ENCODE assay signal across 23 cellular contexts in genomic region chr20:25006431-25007167, GRCh38. TPM values are rescaled to one million over a fixed set of nuclear protein-coding genes. Genes with fewer than 3 reads are reported as not detected.
DNase-seq lines count a peak whose midpoint lies in the region; ATAC-seq, FAIRE-seq and TF ChIP-seq lines count a peak whose summit lies in the region.
"Had no signal": no experiment of that assay in that cellular context is flagged by ENCODE, and none has a peak within 500 bp of the region (broad histone marks: within the 10 kb centered on the region; RNA-seq: fewer than 3 reads in every experiment).

No MANE protein-coding gene starts in this region.

- no peak for TF ChIP-seq EP300 in GM12878 (IDR thresholded peaks at IDR 0.05; ENCODE audit: borderline replicate concordance in 1 of 2, control insufficient read depth in 1 of 2, low read depth in 2 of 2, low read length in 2 of 2)
- no peak for TF ChIP-seq EP300 in stomach (IDR thresholded peaks at IDR 0.05)

- intact Hi-C loops in activated CD4-positive, alpha-beta memory T cell treated with anti-CD3 and anti-CD28 coated beads for 36 hours (cut with micrococcal nuclease) = no loop called here
- intact Hi-C loops in GM12878 (cut with micrococcal nuclease; ENCODE audit: unreplicated experiment) = no loop called here
- intact Hi-C loops in stomach (cut with DNase I; ENCODE audit: low total_unique reads) = loop anchor here (5.0 kb wide), 1 partner anchor 41 kb away; no protein-coding TSS in a partner anchor

- H3K9me3 Mint-ChIP-seq in activated CD4-positive, alpha-beta memory T cell treated with anti-CD3 and anti-CD28 coated beads, Interleukin-2, amount 10 ng/mL, durations not matched to agents 7 days and 5 days = no peaks in the 10 kb centered on the region
- no peaks in the 10 kb centered on the region for H3K9me3 Mint-ChIP-seq in activated CD4-positive, alpha-beta memory T cell treated with anti-CD3 and anti-CD28 coated beads for 36 hours

- POLR2A ChIA-PET in activated CD4-positive, alpha-beta memory T cell treated with anti-CD3 and anti-CD28 coated beads, Interleukin-2, amount 10 ng/mL, durations not matched to agents 7 days and 5 days (lab: Charles Lee) = no interaction called here
- POLR2A ChIA-PET in activated CD4-positive, alpha-beta memory T cell treated with anti-CD3 and anti-CD28 coated beads for 36 hours (lab: Charles Lee) = no interaction called here
- POLR2A ChIA-PET in GM12878 (lab: Charles Lee) = no interaction called here

- peaks cover 6 to 13% of the 10 kb centered on the region in 2 experiments; a peak in 3 of 4 replicates for H3K36me3 ChIP-seq in GM12878 (ENCODE audit: control insufficient read depth in 2 of 2, insufficient read depth in 2 of 2, low read length in 1 of 2)
- H3K36me3 ChIP-seq in stomach = peaks cover 55 to 78% (median 75%) of the 10 kb centered on the region in 4 donors

- H3K4me2 ChIP-seq in GM12878 (ENCODE audit: control insufficient read depth, insufficient read depth) = no peak overlapping the region

- no peaks in the 10 kb centered on the region for H3K4me1 ChIP-seq in GM12878 (ENCODE audit: control insufficient read depth, insufficient read depth, low read length)
- peaks cover 0 to 30% (median 15%) of the 10 kb centered on the region in 4 donors for H3K4me1 ChIP-seq in stomach

- H2AFZ ChIP-seq in GM12878 (ENCODE audit: control insufficient read depth, low read depth, low read length) = no peak overlapping the region

- CTCF ChIA-PET in activated CD4-positive, alpha-beta memory T cell treated with anti-CD3 and anti-CD28 coated beads, Interleukin-2, amount 10 ng/mL, durations not matched to agents 7 days and 5 days (lab: Charles Lee) = interaction anchor here (1.8 kb wide), 1 partner anchor 57 kb away, joined by 5 read pairs; no protein-coding TSS in a partner anchor
- CTCF ChIA-PET in activated CD4-positive, alpha-beta memory T cell treated with anti-CD3 and anti-CD28 coated beads for 36 hours (lab: Charles Lee) = interaction anchor here (0.8 kb wide), 1 partner anchor 172 kb away, joined by 3 read pairs; no protein-coding TSS in a partner anchor
- CTCF ChIA-PET in GM12878 (lab: Yijun Ruan, JAX) = interaction anchor here (0.7 to 3.0 kb wide), 3 partner anchors 13 to 172 kb away, joined by 3 to 9 read pairs (median 3); partner anchors contain the start of gene ACSS1

- no peaks in the 10 kb centered on the region for H3K79me2 ChIP-seq in GM12878 (ENCODE audit: control insufficient read depth, insufficient read depth, low read length)

- H3K27ac ChIP-seq in GM12878 (ENCODE audit: control insufficient read depth, insufficient read depth) (no peak overlapping the region), layer of hippocampus (ENCODE audit: low read depth, low read length) (peak overlapping the region; percentile 58), stomach (peak overlapping the region in 3 of 5 donors; percentile 37 to 62 (median 51))

- SMC1A ChIA-PET in GM12878 (lab: Charles Lee; ENCODE audit: uncharacterized antibody, unreplicated experiment) = interaction anchor here (1.1 kb wide), 1 partner anchor 13 kb away, joined by 3 read pairs; no protein-coding TSS in a partner anchor

- no peaks in the 10 kb centered on the region for H3K4me1 Mint-ChIP-seq in activated CD4-positive, alpha-beta memory T cell treated with anti-CD3 and anti-CD28 coated beads, Interleukin-2, amount 10 ng/mL, durations not matched to agents 7 days and 5 days
- H3K4me1 Mint-ChIP-seq in activated CD4-positive, alpha-beta memory T cell treated with anti-CD3 and anti-CD28 coated beads for 36 hours (ENCODE audit: low read depth) = no peaks in the 10 kb centered on the region
- H3K4me1 Mint-ChIP-seq: activated CD4-positive, alpha-beta T cell treated with anti-CD3 and anti-CD28 coated beads for 36 hours; activated naive CD4-positive, alpha-beta T cell treated with anti-CD3 and anti-CD28 coated beads, Interleukin-2, amount 50 U/mL, for 24 hours; B cell had no signal

- no peak for TF ChIP-seq POLR2A in GM12878 (IDR thresholded peaks at IDR 0.05; ENCODE audit: low read depth, low read length)
- no peak for TF ChIP-seq POLR2A in stomach (IDR thresholded peaks at IDR 0.05)

- H3K4me3 ChIP-seq in GM12878 = no peak overlapping the region
- no peak overlapping the region for H3K4me3 ChIP-seq in stomach
- H3K4me3 ChIP-seq: mucosa of descending colon had no signal

- H3K4me3 Mint-ChIP-seq in activated CD4-positive, alpha-beta memory T cell treated with anti-CD3 and anti-CD28 coated beads, Interleukin-2, amount 10 ng/mL, durations not matched to agents 7 days and 5 days = no peak overlapping the region
- H3K4me3 Mint-ChIP-seq in activated CD4-positive, alpha-beta memory T cell treated with anti-CD3 and anti-CD28 coated beads for 36 hours = no peak overlapping the region
- H3K4me3 Mint-ChIP-seq: activated CD4-positive, alpha-beta T cell treated with anti-CD3 and anti-CD28 coated beads for 36 hours; activated naive CD4-positive, alpha-beta T cell treated with anti-CD3 and anti-CD28 coated beads, Interleukin-2, amount 50 U/mL, for 24 hours; B cell had no signal

- BruUV-seq in GM12878 (replicated peaks; lab: Mats Ljungman, UMichigan) = TSS peak; percentile 75

- no peak for FAIRE-seq in GM12878 (lab: Jason Lieb, UNC)
- FAIRE-seq: endothelial cell of umbilical vein had no signal

- no peak for TF ChIP-seq CTCF in GM12878 (IDR thresholded peaks at IDR 0.05 in 2 of 3, conservative IDR thresholded peaks at IDR 0.05 in 1 of 3; ENCODE audit: control insufficient read depth in 2 of 3, extremely low read depth in 1 of 3, insufficient read depth in 1 of 3, low read depth in 3 of 3, low read length in 3 of 3)
- TF ChIP-seq CTCF in stomach (IDR thresholded peaks at IDR 0.05) = no peak

- in situ Hi-C loops in GM12878 (cut with MboI) = no loop called here

- H3K27me3 Mint-ChIP-seq in activated CD4-positive, alpha-beta memory T cell treated with anti-CD3 and anti-CD28 coated beads, Interleukin-2, amount 10 ng/mL, durations not matched to agents 7 days and 5 days = no peaks in the 10 kb centered on the region
- H3K27me3 Mint-ChIP-seq in activated CD4-positive, alpha-beta memory T cell treated with anti-CD3 and anti-CD28 coated beads for 36 hours = no peaks in the 10 kb centered on the region
- H3K27me3 Mint-ChIP-seq: activated CD4-positive, alpha-beta T cell treated with anti-CD3 and anti-CD28 coated beads for 36 hours; activated naive CD4-positive, alpha-beta T cell treated with anti-CD3 and anti-CD28 coated beads, Interleukin-2, amount 50 U/mL, for 24 hours; B cell had no signal

- H3K36me3 Mint-ChIP-seq in activated CD4-positive, alpha-beta memory T cell treated with anti-CD3 and anti-CD28 coated beads, Interleukin-2, amount 10 ng/mL, durations not matched to agents 7 days and 5 days (ENCODE audit: low read depth) = peaks cover 32% of the 10 kb centered on the region
- peaks cover 23% of the 10 kb centered on the region for H3K36me3 Mint-ChIP-seq in activated CD4-positive, alpha-beta memory T cell treated with anti-CD3 and anti-CD28 coated beads for 36 hours

- DNase-seq in activated CD4-positive, alpha-beta memory T cell treated with anti-CD3 and anti-CD28 coated beads, Interleukin-2, amount 10 ng/mL, durations not matched to agents 7 days and 5 days = peak; percentile 11
- DNase-seq in activated CD4-positive, alpha-beta memory T cell treated with anti-CD3 and anti-CD28 coated beads for 36 hours = no peak
- no peak for DNase-seq in GM12878 (ENCODE audit: low read depth, low spot score)
- DNase-seq in stomach = no peak
- no peak for DNase-seq in NCI-H2171 (lab: John Stamatoyannopoulos, UW)
- DNase-seq in activated CD4-positive, alpha-beta T cell treated with anti-CD3 and anti-CD28 coated beads for 4 hours = no peak
- DNase-seq: activated CD4-positive, alpha-beta T cell treated with anti-CD3 and anti-CD28 coated beads for 36 hours; cortex of kidney; foreskin fibroblast; KG1; mucosa of descending colon; NCI-H1930; NCI-H510A; RPMI8226; stimulated activated naive CD4-positive, alpha-beta T cell; trophoblast cell had no signal

- ATAC-seq in GM12878 (no peak), HG03460 (IDR thresholded peaks at IDR 0.05; ENCODE audit: unreplicated experiment) (no peak)
- ATAC-seq: activated CD4-positive, alpha-beta T cell treated with anti-CD3 and anti-CD28 coated beads for 36 hours; left colon; mucosa of descending colon had no signal

- no peak overlapping the region for H3K9ac ChIP-seq in GM12878 (ENCODE audit: control insufficient read depth, insufficient read depth, low read length)

- WGBS in GM12878 (ENCODE audit: insufficient coverage, insufficient replicate concordance, low lambda C conversion rate, missing lambda C conversion rate) = 82% methylated on average over 12 of the region's 12 CpGs
- 75 to 85% (median 82%) methylated on average over 12 of the region's 12 CpGs for WGBS in stomach, 5 donors

- no peaks in the 10 kb centered on the region for H4K20me1 ChIP-seq in GM12878 (ENCODE audit: control insufficient read depth, insufficient read depth)

- no peak for TF ChIP-seq RAD21 in GM12878 (IDR thresholded peaks at IDR 0.05; ENCODE audit: insufficient read depth, low read depth, low read length)

- no peaks in the 10 kb centered on the region for H3K9me3 ChIP-seq in GM12878 (replicated peaks; ENCODE audit: control insufficient read depth, insufficient read depth, low read length)
- H3K9me3 ChIP-seq in stomach = no peaks in the 10 kb centered on the region
- H3K9me3 ChIP-seq: mucosa of descending colon had no signal

- RAD21 ChIA-PET in GM12878 (lab: Charles Lee; ENCODE audit: unreplicated experiment) = interaction anchor here (1.4 kb wide), 1 partner anchor 59 kb away, joined by 3 read pairs; no protein-coding TSS in a partner anchor

- no peaks in the 10 kb centered on the region for H3K27me3 ChIP-seq in GM12878 (replicated peaks in 1 of 2; ENCODE audit: control insufficient read depth in 2 of 2, insufficient read depth in 2 of 2, low read length in 1 of 2)
- H3K27me3 ChIP-seq in layer of hippocampus (ENCODE audit: control insufficient read depth, insufficient read depth, low read length) = no peaks in the 10 kb centered on the region
- no peaks in the 10 kb centered on the region for H3K27me3 ChIP-seq in stomach

- H3K27ac Mint-ChIP-seq in activated CD4-positive, alpha-beta memory T cell treated with anti-CD3 and anti-CD28 coated beads, Interleukin-2, amount 10 ng/mL, durations not matched to agents 7 days and 5 days = no peak overlapping the region
- no peak overlapping the region for H3K27ac Mint-ChIP-seq in activated CD4-positive, alpha-beta memory T cell treated with anti-CD3 and anti-CD28 coated beads for 36 hours
- H3K27ac Mint-ChIP-seq: activated CD4-positive, alpha-beta T cell treated with anti-CD3 and anti-CD28 coated beads for 36 hours; activated naive CD4-positive, alpha-beta T cell treated with anti-CD3 and anti-CD28 coated beads, Interleukin-2, amount 50 U/mL, for 24 hours; B cell had no signal

RNA-seq across cellular contexts. Expression of gene APMAP, which starts 14.0 kb away (rescaled TPM):
- 10 to 100 TPM; 44.1 to 46.5 TPM for total RNA-seq in activated CD4-positive, alpha-beta memory T cell treated with anti-CD3 and anti-CD28 coated beads, Interleukin-2, amount 10 ng/mL, durations not matched to agents 7 days and 5 days
- 10 to 100 TPM; 45.5 to 46.6 TPM for total RNA-seq in activated CD4-positive, alpha-beta memory T cell treated with anti-CD3 and anti-CD28 coated beads for 36 hours
- 23.9 and 29.1 TPM in 2 replicates for total RNA-seq in GM12878 (2013; cell fraction: nucleolus; rRNA removed)
- total RNA-seq in GM12878 (2014; rRNA removed) = 32.5 and 34.7 TPM in 2 replicates
- total RNA-seq in GM12878 (2014; rRNA removed; fragmentation: Illumina TruSeq; extraction: Trizol) = 29.3 and 31.2 TPM in 2 replicates
- 31.7 and 32.9 TPM in 2 replicates for total RNA-seq in GM12878 (2021)
- polyA plus RNA-seq in GM12878 (2011; ENCODE audit: low read depth) = 13.2 TPM
- polyA plus RNA-seq in GM12878 (2011; rRNA removed) = 33.6 and 34.9 TPM in 2 replicates
- 31.5 and 35.7 TPM in 2 replicates for polyA plus RNA-seq in GM12878 (2011; cell fraction: cytosol; rRNA removed)
- 29.7 and 34.5 TPM in 2 replicates for polyA plus RNA-seq in GM12878 (2011; cell fraction: nucleus; rRNA removed)
- 20.4 and 24.0 TPM in 2 replicates for polyA plus RNA-seq in GM12878 (2012)
- 28.0 and 30.5 TPM in 2 replicates for polyA plus RNA-seq in GM12878 (2014; fragmentation: Illumina TruSeq; extraction: Trizol)
- polyA plus RNA-seq in GM12878 (2014; fragmentation: Nextera tagmentation; extraction: Ambion mirVana) = 10 to 100 TPM; 12.1 to 22.3 TPM
- 38.4 and 38.7 TPM in 2 replicates for polyA plus RNA-seq in GM12878 (2014; rRNA removed)
- 10 to 100 TPM; 56.6 to 60.2 TPM for polyA plus RNA-seq in GM12878 (2016; fragmentation: Nextera tagmentation; extraction: Ambion mirVana)
- 13.4 and 15.9 TPM in 2 replicates for polyA minus RNA-seq in GM12878 (2011; rRNA and poly(A)+ RNA removed)
- 6.8 and 7.4 TPM in 2 replicates for polyA minus RNA-seq in GM12878 (2011; cell fraction: cytosol; rRNA and poly(A)+ RNA removed)
- polyA minus RNA-seq in GM12878 (2011; cell fraction: nucleus; rRNA and poly(A)+ RNA removed) = 7.0 and 8.7 TPM in 2 replicates
- 10 to 100 TPM; 12.3 to 55.6 (median 39.3) TPM for total RNA-seq in stomach
- polyA plus RNA-seq in stomach = 10 to 100 TPM; 14.4 to 29.5 (median 24.8) TPM

RNA-seq across cellular contexts. Expression of gene ACSS1, which starts 51.3 kb away (rescaled TPM):
- total RNA-seq in activated CD4-positive, alpha-beta memory T cell treated with anti-CD3 and anti-CD28 coated beads, Interleukin-2, amount 10 ng/mL, durations not matched to agents 7 days and 5 days = 10 to 100 TPM; 38.3 to 40.3 TPM
- 10 to 100 TPM; 15.2 to 16.2 TPM for total RNA-seq in activated CD4-positive, alpha-beta memory T cell treated with anti-CD3 and anti-CD28 coated beads for 36 hours
- total RNA-seq in GM12878 (2013; cell fraction: nucleolus; rRNA removed) = 29.0 and 30.9 TPM in 2 replicates
- total RNA-seq in GM12878 (2014; rRNA removed) (30.5 and 35.2 TPM in 2 replicates), GM12878 (2014; rRNA removed; fragmentation: Illumina TruSeq; extraction: Trizol) (13.1 and 13.6 TPM in 2 replicates), GM12878 (2021) (44.4 and 44.9 TPM in 2 replicates), stomach (100 to 1,000 TPM in 1 of 5 donors, 10 to 100 TPM in 3, 1 to 10 TPM in 1; 7.0 to 135 (median 35.6) TPM)
- polyA plus RNA-seq in GM12878 (2011; ENCODE audit: low read depth) = 12.9 TPM
- polyA plus RNA-seq in GM12878 (2011; rRNA removed) (22.2 and 31.1 TPM in 2 replicates), GM12878 (2014; fragmentation: Illumina TruSeq; extraction: Trizol) (25.0 and 31.1 TPM in 2 replicates), GM12878 (2014; fragmentation: Nextera tagmentation; extraction: Ambion mirVana) (1 to 10 TPM; 1.3 to 6.7 TPM), GM12878 (2014; rRNA removed) (33.0 and 36.4 TPM in 2 replicates), GM12878 (2016; fragmentation: Nextera tagmentation; extraction: Ambion mirVana) (10 to 100 TPM; 27.4 to 36.6 TPM), stomach (10 to 100 TPM; 35.3 to 37.7 (median 35.9) TPM)
- 42.2 and 43.5 TPM in 2 replicates for polyA plus RNA-seq in GM12878 (2011; cell fraction: cytosol; rRNA removed)
- 71.2 and 72.8 TPM in 2 replicates for polyA plus RNA-seq in GM12878 (2011; cell fraction: nucleus; rRNA removed)
- polyA plus RNA-seq in GM12878 (2012) = 23.9 and 24.9 TPM in 2 replicates
- polyA minus RNA-seq in GM12878 (2011; rRNA and poly(A)+ RNA removed) = 38.5 and 48.2 TPM in 2 replicates
- 13.5 and 15.2 TPM in 2 replicates for polyA minus RNA-seq in GM12878 (2011; cell fraction: cytosol; rRNA and poly(A)+ RNA removed)
- 16.3 and 23.6 TPM in 2 replicates for polyA minus RNA-seq in GM12878 (2011; cell fraction: nucleus; rRNA and poly(A)+ RNA removed)

RNA-seq across cellular contexts. Expression of gene CST7, which starts 57.5 kb away (rescaled TPM):
- total RNA-seq in activated CD4-positive, alpha-beta memory T cell treated with anti-CD3 and anti-CD28 coated beads, Interleukin-2, amount 10 ng/mL, durations not matched to agents 7 days and 5 days = 100 to 1,000 TPM; 178 to 182 TPM
- total RNA-seq in activated CD4-positive, alpha-beta memory T cell treated with anti-CD3 and anti-CD28 coated beads for 36 hours = 10 to 100 TPM; 81.8 to 83.1 TPM
- not detected in 2 replicates for total RNA-seq in GM12878 (2013; cell fraction: nucleolus; rRNA removed)
- total RNA-seq in GM12878 (2014; rRNA removed) = not detected in 2 replicates
- not detected in 2 replicates for total RNA-seq in GM12878 (2014; rRNA removed; fragmentation: Illumina TruSeq; extraction: Trizol)
- total RNA-seq in GM12878 (2021) = not detected in 2 replicates
- polyA plus RNA-seq in GM12878 (2011; ENCODE audit: low read depth) = not detected
- polyA plus RNA-seq in GM12878 (2011; rRNA removed) = 0.32 and 0.69 TPM in 2 replicates
- 0.57 and 0.96 TPM in 2 replicates for polyA plus RNA-seq in GM12878 (2011; cell fraction: cytosol; rRNA removed)
- polyA plus RNA-seq in GM12878 (2011; cell fraction: nucleus; rRNA removed) = 0.20 and 0.43 TPM in 2 replicates
- 0.34 TPM in 1 of 2 replicates, not detected in the other for polyA plus RNA-seq in GM12878 (2012)
- not detected in 2 replicates for polyA plus RNA-seq in GM12878 (2014; fragmentation: Illumina TruSeq; extraction: Trizol)
- not detected for polyA plus RNA-seq in GM12878 (2014; fragmentation: Nextera tagmentation; extraction: Ambion mirVana)
- not detected in 2 replicates for polyA plus RNA-seq in GM12878 (2014; rRNA removed)
- polyA plus RNA-seq in GM12878 (2016; fragmentation: Nextera tagmentation; extraction: Ambion mirVana) = not detected
- 0.62 TPM in 1 of 2 replicates, not detected in the other for polyA minus RNA-seq in GM12878 (2011; rRNA and poly(A)+ RNA removed)
- not detected in 2 replicates for polyA minus RNA-seq in GM12878 (2011; cell fraction: cytosol; rRNA and poly(A)+ RNA removed)
- polyA minus RNA-seq in GM12878 (2011; cell fraction: nucleus; rRNA and poly(A)+ RNA removed) = not detected in 2 replicates
- 1 to 10 TPM in 3 of 5 donors, under 1 TPM in 1, not detected in 1; 0.87 to 4.5 (median 2.0) TPM for total RNA-seq in stomach
- polyA plus RNA-seq in stomach = 1 to 10 TPM; 2.5 to 8.3 (median 4.9) TPM
- total RNA-seq: A172, endothelial cell of umbilical vein had no signal
- polyA plus RNA-seq: endothelial cell of umbilical vein had no signal

Comparison
In these comparisons a context has a peak if more than half of its experiments do, and no peak if none do; other contexts are left out.
1. RNA of gene CST7, which starts 57.5 kb away (total RNA-seq): 178 to 182 TPM in activated CD4-positive, alpha-beta memory T cell treated with anti-CD3 and anti-CD28 coated beads, Interleukin-2, amount 10 ng/mL, durations not matched to agents 7 days and 5 days and 81.8 to 83.1 TPM in activated CD4-positive, alpha-beta memory T cell treated with anti-CD3 and anti-CD28 coated beads for 36 hours; 0.87 to 4.5 TPM in stomach and not detected in GM12878; every median in the first group is over 10 times any median in the second.